16 cellular contexts compared by ENCODE assay signal in the genomic region with DNA sequence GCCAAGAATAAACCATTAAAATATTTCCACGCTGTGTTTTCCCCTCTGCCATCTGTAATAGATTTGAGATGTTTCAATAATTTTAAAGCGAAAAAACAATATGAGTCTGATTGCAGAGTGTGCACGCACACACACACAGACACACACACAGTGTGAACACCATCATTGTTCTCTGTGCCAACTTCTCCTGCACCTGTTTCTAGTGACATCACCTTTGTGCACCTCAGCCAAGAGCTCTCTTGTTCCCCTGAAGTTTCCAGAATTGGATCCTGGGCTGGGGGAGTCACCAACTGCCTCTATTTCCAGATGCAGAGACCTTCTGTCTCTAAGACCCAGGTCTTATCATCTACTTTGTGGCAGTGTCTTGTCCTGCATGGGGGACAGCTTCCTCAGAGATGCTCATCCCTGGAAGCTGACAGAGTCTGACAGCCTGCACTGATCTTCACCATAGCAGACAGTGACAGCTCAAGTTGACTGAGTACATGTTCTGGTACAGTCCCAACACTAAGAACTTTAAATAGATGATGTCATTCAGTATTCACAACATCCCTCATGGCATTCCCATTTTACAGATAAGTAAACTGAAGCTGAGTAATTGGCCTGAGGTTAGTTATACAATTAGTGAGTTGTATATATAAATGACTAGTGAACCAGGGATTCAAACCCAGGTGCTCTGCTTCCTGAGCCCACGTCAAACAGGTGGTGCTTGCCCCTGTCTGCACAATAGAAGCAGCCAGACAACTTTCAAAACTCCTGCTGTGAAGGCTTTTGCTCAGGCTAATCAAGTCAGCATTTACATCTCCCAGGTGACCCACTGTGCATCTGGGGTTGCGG. TPM values are rescaled to one million over a fixed set of nuclear protein-coding genes. Genes with fewer than 3 reads are reported as not detected.
DNase-seq lines count a peak whose midpoint lies in the region; ATAC-seq, FAIRE-seq and TF ChIP-seq lines count a peak whose summit lies in the region.
"Had no signal": no experiment of that assay in that cellular context is flagged by ENCODE, and none has a peak within 500 bp of the region (broad histone marks: within the 10 kb centered on the region; RNA-seq: fewer than 3 reads in every experiment).

No MANE protein-coding gene starts in this region.

- no peak overlapping the region for H3K27ac Mint-ChIP-seq in activated naive CD4-positive, alpha-beta T cell treated with anti-CD3 and anti-CD28 coated beads for 36 hours
- H3K27ac Mint-ChIP-seq: activated naive CD8-positive, alpha-beta T cell treated with anti-CD3 and anti-CD28 coated beads, Interleukin-2, amount 10 ng/mL, durations not matched to agents 7 days and 5 days; HFFc6 had no signal

- in situ Hi-C loops in gastrocnemius medialis (cut with MboI; ENCODE audit: low sequenced_read_pairs in 4 of 4), result no loop called here

- H3K9me3 Mint-ChIP-seq in activated naive CD4-positive, alpha-beta T cell treated with anti-CD3 and anti-CD28 coated beads for 36 hours, result no peaks in the 10 kb centered on the region
- H3K9me3 Mint-ChIP-seq: activated naive CD8-positive, alpha-beta T cell treated with anti-CD3 and anti-CD28 coated beads, Interleukin-2, amount 10 ng/mL, durations not matched to agents 7 days and 5 days; HFFc6 had no signal

- DNase-seq in activated naive CD4-positive, alpha-beta T cell treated with anti-CD3 and anti-CD28 coated beads for 36 hours, result peak; percentile 21
- DNase-seq in activated naive CD4-positive, alpha-beta T cell treated with anti-CD3 and anti-CD28 coated beads, Interleukin-2, amount 50 U/mL, for 16 hours, result no peak
- peak; percentile 1 for DNase-seq in amniotic epithelial cell (ENCODE audit: low read depth)
- DNase-seq in gastrocnemius medialis, result peak; percentile 18 to 62
- no peak for DNase-seq in kidney tubule cell (ENCODE audit: low spot score)
- no peak for DNase-seq in RCC 7860 (ENCODE audit: low spot score)
- no peak for DNase-seq in NCI-H226
- DNase-seq: activated CD4-positive, alpha-beta T cell treated with anti-CD3 and anti-CD28 coated beads for 48 hours; activated naive CD8-positive, alpha-beta T cell treated with anti-CD3 and anti-CD28 coated beads, Interleukin-2, amount 10 ng/mL, durations not matched to agents 7 days and 5 days; Calu3; central memory CD4-positive, alpha-beta T cell; endodermal cell; NCI-H1436 had no signal

- FAIRE-seq in RCC 7860 (lab: Jason Lieb, UNC), result no peak

- intact Hi-C loops in activated naive CD4-positive, alpha-beta T cell treated with anti-CD3 and anti-CD28 coated beads for 36 hours (cut with micrococcal nuclease), result loop anchor here (1.0 kb wide), 1 partner anchor 23 kb away; no protein-coding TSS in a partner anchor
- intact Hi-C loops in gastrocnemius medialis (cut with DNase I; ENCODE audit: low total_unique reads), result loop anchor here (2.0 to 10.0 kb wide), 4 partner anchors 45 to 926 kb away; no protein-coding TSS in a partner anchor

- no peaks in the 10 kb centered on the region for H3K9me3 ChIP-seq in HUES48 (ENCODE audit: control insufficient read depth, insufficient read depth, low read length)
- H3K9me3 ChIP-seq in gastrocnemius medialis, result no peaks in the 10 kb centered on the region

- H3K4me3 Mint-ChIP-seq in activated naive CD4-positive, alpha-beta T cell treated with anti-CD3 and anti-CD28 coated beads for 36 hours, result no peak overlapping the region
- H3K4me3 Mint-ChIP-seq: activated naive CD8-positive, alpha-beta T cell treated with anti-CD3 and anti-CD28 coated beads, Interleukin-2, amount 10 ng/mL, durations not matched to agents 7 days and 5 days; endodermal cell; HFFc6 had no signal

- no peaks in the 10 kb centered on the region for H3K36me3 Mint-ChIP-seq in activated naive CD4-positive, alpha-beta T cell treated with anti-CD3 and anti-CD28 coated beads for 36 hours (ENCODE audit: low read depth)
- H3K36me3 Mint-ChIP-seq: activated naive CD8-positive, alpha-beta T cell treated with anti-CD3 and anti-CD28 coated beads, Interleukin-2, amount 10 ng/mL, durations not matched to agents 7 days and 5 days had no signal

- H3K4me3 ChIP-seq in HUES48 (ENCODE audit: low read depth, low read length) (0 out of 2 replicates have a peak overlapping the region, but pooled peaks have one; percentile 0), gastrocnemius medialis (peak overlapping the region in 1 of 4 donors; percentile 42)

- H3K27me3 Mint-ChIP-seq in activated naive CD4-positive, alpha-beta T cell treated with anti-CD3 and anti-CD28 coated beads for 36 hours (ENCODE audit: low read depth), result peaks cover 22% of the 10 kb centered on the region

- H3K36me3 ChIP-seq in HUES48 (ENCODE audit: control insufficient read depth, insufficient read depth, low read length), result no peaks in the 10 kb centered on the region
- H3K36me3 ChIP-seq in gastrocnemius medialis, result no peaks in the 10 kb centered on the region

- no peak for TF ChIP-seq CTCF in gastrocnemius medialis (IDR thresholded peaks at IDR 0.05 in 4 of 5, conservative IDR thresholded peaks at IDR 0.05 in 1 of 5)

- CTCF ChIA-PET in activated naive CD4-positive, alpha-beta T cell treated with anti-CD3 and anti-CD28 coated beads for 36 hours (lab: Charles Lee), result no interaction called here

- peak; percentile 47 to 52 for ATAC-seq in gastrocnemius medialis

- H3K4me1 Mint-ChIP-seq in activated naive CD4-positive, alpha-beta T cell treated with anti-CD3 and anti-CD28 coated beads for 36 hours (ENCODE audit: low read depth), result peaks cover 2% of the 10 kb centered on the region
- H3K4me1 Mint-ChIP-seq: activated naive CD8-positive, alpha-beta T cell treated with anti-CD3 and anti-CD28 coated beads, Interleukin-2, amount 10 ng/mL, durations not matched to agents 7 days and 5 days had no signal

- H3K27ac ChIP-seq in HUES48 (ENCODE audit: low read depth, low read length) (no peak overlapping the region), gastrocnemius medialis (peak overlapping the region; percentile 73 to 88 (median 78))
- H3K27ac ChIP-seq: foreskin keratinocyte had no signal

- TF ChIP-seq POLR2A in gastrocnemius medialis (IDR thresholded peaks at IDR 0.05), result no peak

- peaks cover 55% of the 10 kb centered on the region for H3K4me1 ChIP-seq in HUES48 (ENCODE audit: control insufficient read depth, insufficient read depth, low read length)
- H3K4me1 ChIP-seq in gastrocnemius medialis, result peaks cover 36 to 39% of the 10 kb centered on the region in 2 donors
- H3K4me1 ChIP-seq: foreskin keratinocyte had no signal

- H3K9ac ChIP-seq in HUES48 (ENCODE audit: low read depth, low read length), result no peak overlapping the region

- H3K27me3 ChIP-seq in HUES48 (ENCODE audit: control insufficient read depth, insufficient read depth, low read length) (no peaks in the 10 kb centered on the region), gastrocnemius medialis (no peaks in the 10 kb centered on the region)

RNA-seq across cellular contexts. Expression of a gene that starts 39.4 kb away (rescaled TPM):
- total RNA-seq in activated naive CD4-positive, alpha-beta T cell treated with anti-CD3 and anti-CD28 coated beads for 36 hours, result not detected
- total RNA-seq in gastrocnemius medialis, result not detected
- total RNA-seq: activated naive CD8-positive, alpha-beta T cell treated with anti-CD3 and anti-CD28 coated beads, Interleukin-2, amount 10 ng/mL, durations not matched to agents 7 days and 5 days; HFFc6 had no signal

Comparison
In these comparisons a context has a peak if more than half of its experiments do, and no peak if none do; other contexts are left out.
1. DNase-seq: peak in activated naive CD4-positive, alpha-beta T cell treated with anti-CD3 and anti-CD28 coated beads for 36 hours (single experiment), amniotic epithelial cell (single experiment) and gastrocnemius medialis (2 of 2); none in activated naive CD4-positive, alpha-beta T cell treated with anti-CD3 and anti-CD28 coated beads, Interleukin-2, amount 50 U/mL, for 16 hours (single experiment), kidney tubule cell (single experiment), RCC 7860 (single experiment) and NCI-H226 (single experiment).